In genomic region chr20:59159822-59160740, GRCh38 we compare ENCODE assay signal across 1 cellular context.
TF ChIP-seq lines count a peak whose summit lies in the region.

No MANE protein-coding gene starts in this region.

TF ChIP-seq in HepG2, 621 proteins besides CTCF, POLR2A, EP300 and RAD21:
- TF ChIP-seq ZNF484 (CRISPR knock-in tag; IDR thresholded peaks at IDR 0.05; ENCODE audit: borderline replicate concordance, low read depth) (no peak), ZNF569 (CRISPR knock-in tag; IDR thresholded peaks at IDR 0.05; ENCODE audit: borderline replicate concordance) (no peak), RBFOX2 (IDR thresholded peaks at IDR 0.05; ENCODE audit: low read depth, low read length) (no peak), LCORL (IDR thresholded peaks at IDR 0.05) (peak; percentile 56; the same call in 1 of the 2 replicates), LCORL (CRISPR knock-in tag; IDR thresholded peaks at IDR 0.05) (no peak), ZNF891 (CRISPR knock-in tag; IDR thresholded peaks at IDR 0.05) (0 out of 2 replicates have a peak, but pooled peaks have one; percentile 39), ZNF775 (CRISPR knock-in tag; IDR thresholded peaks at IDR 0.05; ENCODE audit: borderline replicate concordance) (no peak), ARID5B (CRISPR knock-in tag; IDR thresholded peaks at IDR 0.05) (no peak), MTERF4 (CRISPR knock-in tag; IDR thresholded peaks at IDR 0.05) (no peak), ZNF275 (CRISPR knock-in tag; IDR thresholded peaks at IDR 0.05; ENCODE audit: borderline replicate concordance) (no peak), NR2F1 (CRISPR knock-in tag; IDR thresholded peaks at IDR 0.05) (no peak), MNT (IDR thresholded peaks at IDR 0.05) (no peak), IRF1 (CRISPR knock-in tag; IDR thresholded peaks at IDR 0.05; ENCODE audit: low read depth) (no peak), REL (CRISPR knock-in tag; conservative IDR thresholded peaks at IDR 0.05) (no peak), ZNF784 (CRISPR knock-in tag; IDR thresholded peaks at IDR 0.05; ENCODE audit: borderline replicate concordance) (no peak), CERS6 (CRISPR knock-in tag; IDR thresholded peaks at IDR 0.05) (no peak)
